In genomic region chr19:56838930-56839664, GRCh38 we compare ENCODE assay signal across 8 cellular contexts. TPM values are rescaled to one million over a fixed set of nuclear protein-coding genes. Genes with fewer than 3 reads are reported as not detected.
DNase-seq lines count a peak whose midpoint lies in the region; TF ChIP-seq lines count a peak whose summit lies in the region.

No MANE protein-coding gene starts in this region.

- in situ Hi-C loops in astrocyte of the cerebellum (cut with HindIII; ENCODE audit: low sequenced_read_pairs): no loop called here

- no peak overlapping the region for H3K4me2 ChIP-seq in osteoblast (ENCODE audit: insufficient read depth, low read length)

- peaks cover 17 to 30% of the 10 kb centered on the region in 2 donors for H3K27me3 Mint-ChIP-seq in CD8-positive, alpha-beta memory T cell

- CTCF ChIA-PET in CD8-positive, alpha-beta memory T cell (lab: Charles Lee): no interaction called here

- no peaks in the 10 kb centered on the region for H3K4me1 ChIP-seq in HUES6 (ENCODE audit: control insufficient read depth, insufficient read depth, low read length)
- peaks cover 0 to 7% (median 4%) of the 10 kb centered on the region in 3 donors for H3K4me1 ChIP-seq in skeletal muscle tissue (ENCODE audit: control insufficient read depth in 3 of 3, insufficient read depth in 3 of 3, low read length in 3 of 3)
- H3K4me1 ChIP-seq in osteoblast (ENCODE audit: insufficient read depth, low read length): no peaks in the 10 kb centered on the region
- H3K4me1 ChIP-seq in CD8-positive, alpha-beta memory T cell (ENCODE audit: insufficient read depth, low read length): no peaks in the 10 kb centered on the region

- H3K4me1 Mint-ChIP-seq in CD8-positive, alpha-beta memory T cell: no peaks in the 10 kb centered on the region

- peak; percentile 72 for DNase-seq in astrocyte of the cerebellum (ENCODE audit: low read depth)
- peak; percentile 89 for DNase-seq in inferior parietal cortex (ENCODE audit: extremely low spot score)
- DNase-seq in GOT3 (lab: John Stamatoyannopoulos, UW): no peak
- no peak for DNase-seq in osteoblast (ENCODE audit: insufficient read length, low spot score, missing footprints)
- no peak for DNase-seq in NCI-H774 (lab: John Stamatoyannopoulos, UW)
- DNase-seq in CD8-positive, alpha-beta memory T cell: no peak

- no peak overlapping the region for H3K27ac Mint-ChIP-seq in CD8-positive, alpha-beta memory T cell

- H3K4me3 Mint-ChIP-seq in CD8-positive, alpha-beta memory T cell: peak overlapping the region in 1 of 7 donors; percentile 26

- no peak overlapping the region for H2AFZ ChIP-seq in osteoblast (ENCODE audit: low read length)

- H3K9ac ChIP-seq in HUES6 (ENCODE audit: low read length): no peak overlapping the region
- no peak overlapping the region for H3K9ac ChIP-seq in skeletal muscle tissue (ENCODE audit: low read depth in 1 of 3, low read length in 3 of 3)

- H3K9me3 Mint-ChIP-seq in CD8-positive, alpha-beta memory T cell: peaks cover 17 to 58% (median 44%) of the 10 kb centered on the region in 5 donors

- H4K20me1 ChIP-seq in osteoblast (ENCODE audit: insufficient read depth, low read length): no peaks in the 10 kb centered on the region

- H3K27ac ChIP-seq in HUES6 (ENCODE audit: low read depth, low read length) (no peak overlapping the region), skeletal muscle tissue (ENCODE audit: low read depth, low read length) (peak overlapping the region; percentile 47), osteoblast (ENCODE audit: low read depth, low read length) (no peak overlapping the region)
- H3K27ac ChIP-seq in CD8-positive, alpha-beta memory T cell (ENCODE audit: low read depth, low read length): no peak overlapping the region

- H3K4me3 ChIP-seq in HUES6 (ENCODE audit: low read depth, low read length): peak overlapping the region; percentile 70
- H3K4me3 ChIP-seq in astrocyte of the cerebellum (ENCODE audit: low read depth, low read length): peak overlapping the region; percentile 41
- H3K4me3 ChIP-seq in skeletal muscle tissue (ENCODE audit: low read length in 3 of 3): peak overlapping the region; percentile 45 to 66 (median 54)
- no peak overlapping the region for H3K4me3 ChIP-seq in osteoblast (ENCODE audit: insufficient read depth, low read length)
- no peak overlapping the region for H3K4me3 ChIP-seq in CD8-positive, alpha-beta memory T cell (ENCODE audit: low read length)

- POLR2A ChIA-PET in CD8-positive, alpha-beta memory T cell (lab: Charles Lee): no interaction called here

- peaks cover 6% of the 10 kb centered on the region; the same call in 1 of the 2 replicates for H3K36me3 ChIP-seq in HUES6 (ENCODE audit: control insufficient read depth, insufficient read depth, low read length)
- H3K36me3 ChIP-seq in skeletal muscle tissue (ENCODE audit: control insufficient read depth in 3 of 3, insufficient read depth in 3 of 3, low read length in 3 of 3): no peaks in the 10 kb centered on the region
- H3K36me3 ChIP-seq in osteoblast (ENCODE audit: insufficient read depth, low read length): no peaks in the 10 kb centered on the region
- no peaks in the 10 kb centered on the region for H3K36me3 ChIP-seq in CD8-positive, alpha-beta memory T cell (ENCODE audit: insufficient read depth, low read length)

- H3K27me3 ChIP-seq in HUES6 (ENCODE audit: control insufficient read depth, insufficient read depth, low read length) (no peaks in the 10 kb centered on the region), skeletal muscle tissue (ENCODE audit: control insufficient read depth in 3 of 3, insufficient read depth in 3 of 3, low read length in 3 of 3) (no peaks in the 10 kb centered on the region), osteoblast (ENCODE audit: insufficient read depth, low read length) (no peaks in the 10 kb centered on the region)
- H3K27me3 ChIP-seq in CD8-positive, alpha-beta memory T cell (ENCODE audit: insufficient read depth, low read length, poor library complexity, severe bottlenecking): no peaks in the 10 kb centered on the region

- H3K36me3 Mint-ChIP-seq in CD8-positive, alpha-beta memory T cell: peaks cover 0 to 6% (median 0%) of the 10 kb centered on the region in 3 donors

- peaks cover 62% of the 10 kb centered on the region for H3K9me3 ChIP-seq in HUES6 (ENCODE audit: control insufficient read depth, insufficient read depth, low read depth, low read length)
- peaks cover 0 to 15% (median 5%) of the 10 kb centered on the region in 3 donors for H3K9me3 ChIP-seq in skeletal muscle tissue (ENCODE audit: control insufficient read depth in 3 of 3, low read length in 3 of 3)
- H3K9me3 ChIP-seq in osteoblast (ENCODE audit: low read depth, low read length): no peaks in the 10 kb centered on the region
- H3K9me3 ChIP-seq in CD8-positive, alpha-beta memory T cell (ENCODE audit: low read length): no peaks in the 10 kb centered on the region

- TF ChIP-seq CTCF in astrocyte of the cerebellum (IDR thresholded peaks at IDR 0.05; ENCODE audit: low read depth, low read length, missing control alignments): no peak
- no peak for TF ChIP-seq CTCF in osteoblast (IDR thresholded peaks at IDR 0.05; ENCODE audit: extremely low read depth, low read depth, low read length)

- no peaks in the 10 kb centered on the region for H3K79me2 ChIP-seq in osteoblast (ENCODE audit: insufficient read depth, low read length)

RNA-seq across cellular contexts. Expression of gene PEG3, which starts 1.4 kb away (rescaled TPM):
- 126 TPM for total RNA-seq in skeletal muscle tissue
- 1.2 and 1.8 TPM in 2 replicates for total RNA-seq in osteoblast
- total RNA-seq in CD8-positive, alpha-beta memory T cell: not detected
- polyA plus RNA-seq in CD8-positive, alpha-beta memory T cell: not detected

RNA-seq across cellular contexts. Expression of gene ZIM2, which starts 1.4 kb away (rescaled TPM):
- total RNA-seq in skeletal muscle tissue: 12.0 TPM
- total RNA-seq in osteoblast: not detected in 2 replicates
- not detected for total RNA-seq in CD8-positive, alpha-beta memory T cell
- not detected for polyA plus RNA-seq in CD8-positive, alpha-beta memory T cell

Comparison
In these comparisons a context has a peak if more than half of its experiments do, and no peak if none do; other contexts are left out.
1. H3K4me3 ChIP-seq: peak in HUES6 (single experiment), astrocyte of the cerebellum (single experiment) and skeletal muscle tissue (3 of 3); none in osteoblast (single experiment) and CD8-positive, alpha-beta memory T cell (single experiment).
2. DNase-seq: peak in astrocyte of the cerebellum (single experiment) and inferior parietal cortex (single experiment); none in GOT3 (single experiment), osteoblast (single experiment), NCI-H774 (single experiment) and CD8-positive, alpha-beta memory T cell (0 of 5).
3. RNA of gene PEG3, which starts 1.4 kb away (total RNA-seq): 126 TPM in skeletal muscle tissue (single experiment); 1.2 to 1.8 TPM in osteoblast and not detected in CD8-positive, alpha-beta memory T cell; every median in the first group is over 10 times any median in the second.
4. RNA of gene ZIM2, which starts 1.4 kb away (total RNA-seq): 12.0 TPM in skeletal muscle tissue (single experiment); not detected in CD8-positive, alpha-beta memory T cell and not detected in osteoblast; every median in the first group is over 10 times any median in the second.